Comparison of ENCODE assay signal across 1 cellular context in the genomic region with DNA sequence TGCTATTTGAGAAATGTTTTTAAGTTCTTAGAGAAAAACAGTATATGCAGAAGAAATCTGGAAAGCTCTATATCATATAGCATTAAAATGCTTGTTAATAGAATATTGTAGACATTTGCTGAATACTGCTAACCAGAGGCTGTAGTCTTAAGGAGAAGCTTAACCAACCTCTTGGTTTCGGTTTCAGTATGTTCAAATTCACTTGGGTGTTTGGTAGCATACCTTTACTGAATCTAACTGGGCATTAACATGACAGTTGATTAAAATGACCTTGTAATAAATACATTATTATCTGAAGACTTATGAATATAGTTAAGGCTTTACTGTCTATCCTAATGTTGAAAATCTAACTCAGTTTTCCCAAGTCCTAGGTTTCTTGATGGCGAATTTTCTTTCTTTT.
TF ChIP-seq lines count a peak whose summit lies in the region.

No MANE protein-coding gene starts in this region.

TF ChIP-seq in SK-N-SH treated with all-trans-retinoic acid at 6 μM for 48 hours, 23 proteins besides CTCF, POLR2A, EP300 and RAD21 (continued from another document):
- TF ChIP-seq CREB5 (CRISPR knock-in tag; IDR thresholded peaks at IDR 0.05; ENCODE audit: low read depth), result no peak
TF ChIP-seq in SK-N-SH treated with all-trans-retinoic acid at 6 μM for 48 hours: peak in this region for 0.
